14 cellular contexts compared by ENCODE assay signal in the genomic region with DNA sequence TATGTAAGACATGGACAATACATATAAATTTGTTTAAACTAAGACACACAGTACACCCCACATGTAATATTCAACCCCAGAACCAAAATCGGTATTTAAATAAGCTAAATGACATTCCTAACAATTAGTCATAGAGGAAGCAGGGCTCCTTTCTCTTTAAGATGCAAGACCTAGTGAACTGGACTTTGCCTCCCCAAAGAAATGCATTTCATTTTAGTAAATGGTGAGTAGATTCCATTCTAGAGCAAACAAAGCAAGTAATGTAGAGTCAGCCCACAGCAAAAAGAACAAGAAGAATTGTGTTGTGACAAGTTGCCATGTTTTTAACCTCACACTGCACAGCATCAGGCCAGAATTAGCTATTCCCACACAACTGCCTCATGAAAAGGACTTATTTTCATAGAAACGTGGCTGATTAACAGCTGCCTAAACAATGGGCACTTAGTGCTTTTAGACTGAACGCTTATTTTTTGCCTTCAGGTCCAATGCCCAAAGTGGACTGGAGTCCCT. TPM values are rescaled to one million over a fixed set of nuclear protein-coding genes. Genes with fewer than 3 reads are reported as not detected.
A peak's percentile ranks its signal among the peaks of the same experiment; 100 is the strongest.
DNase-seq lines count a peak whose midpoint lies in the region; ATAC-seq, FAIRE-seq and TF ChIP-seq lines count a peak whose summit lies in the region.
"Had no signal": no experiment of that assay in that cellular context is flagged by ENCODE, and none has a peak within 500 bp of the region (broad histone marks: within the 10 kb centered on the region; RNA-seq: fewer than 3 reads in every experiment).

No MANE protein-coding gene starts in this region.

- TF ChIP-seq EP300 in A549 (IDR thresholded peaks at IDR 0.05), result no peak

- FAIRE-seq in A549 (lab: Jason Lieb, UNC), result no peak

- WGBS in A549 (ENCODE audit: missing lambda C conversion rate), result 23% methylated on average over 3 of the region's 3 CpGs

- CTCF ChIA-PET in A549 (lab: Yijun Ruan, JAX), result interaction anchor here (0.7 to 6.5 kb wide), 12 partner anchors 9 to 115 kb away, joined by 3 to 70 read pairs (median 3); partner anchors contain the start of genes DNAJC7 and NKIRAS2

- TF ChIP-seq POLR2A in A549 (IDR thresholded peaks at IDR 0.05; ENCODE audit: low read length), result no peak

- peaks cover 75% of the 10 kb centered on the region for H3K79me2 ChIP-seq in Karpas-422 (ENCODE audit: low read length)

- POLR2A ChIA-PET in A549 (lab: Yijun Ruan, JAX), result interaction anchor here (0.6 to 1.9 kb wide), 4 partner anchors 15 to 36 kb away, joined by 5 to 10 read pairs (median 6); partner anchors contain the start of genes CNP, DNAJC7 and NKIRAS2

- H3K4me2 ChIP-seq in A549 (peak overlapping the region; percentile 86), Karpas-422 (ENCODE audit: low read depth, low read length, poor library complexity, severe bottlenecking) (no peak overlapping the region)

- H3K9me2 ChIP-seq in Karpas-422 (replicated peaks; ENCODE audit: insufficient read depth, low read length), result no peaks in the 10 kb centered on the region

- H3K27me3 ChIP-seq in Karpas-422 (ENCODE audit: low read length), result no peaks in the 10 kb centered on the region
- H3K27me3 ChIP-seq: heart left ventricle had no signal

- intact Hi-C loops in mucosa of descending colon (cut with DNase I, micrococcal nuclease), result no loop called here

- H3K4me3 ChIP-seq in A549, result peak overlapping the region; percentile 20; the same call in 2 of the 3 replicates
- no peak overlapping the region for H3K4me3 ChIP-seq in Karpas-422 (ENCODE audit: low read length)
- H3K4me3 ChIP-seq in choroid plexus epithelial cell (ENCODE audit: low read depth, low read length), result no peak overlapping the region
- no peak overlapping the region for H3K4me3 ChIP-seq in mucosa of descending colon
- H3K4me3 ChIP-seq: heart left ventricle had no signal

- H4K20me1 ChIP-seq in Karpas-422 (ENCODE audit: insufficient read depth, low read depth, low read length), result 0 out of 2 replicates have a peak, but pooled peaks cover 2% of the 10 kb centered on the region

- H3K36me3 ChIP-seq in Karpas-422 (ENCODE audit: insufficient read depth, low read length), result peaks cover 35% of the 10 kb centered on the region
- H3K36me3 ChIP-seq in mucosa of descending colon (ENCODE audit: low read depth), result peaks cover 5% of the 10 kb centered on the region

- H3K9me3 ChIP-seq in A549 (no peaks in the 10 kb centered on the region), Karpas-422 (ENCODE audit: low read length) (no peaks in the 10 kb centered on the region), mucosa of descending colon (no peaks in the 10 kb centered on the region)
- H3K9me3 ChIP-seq: heart left ventricle had no signal

- ATAC-seq in A549, result peak; percentile 70 to 86; a peak in 5 of 6 replicates
- peak; percentile 81 for ATAC-seq in mucosa of descending colon
- no peak for ATAC-seq in GM21717 (IDR thresholded peaks at IDR 0.05; ENCODE audit: unreplicated experiment)
- ATAC-seq: activated CD4-positive, CD25-positive, alpha-beta regulatory T cell treated with anti-CD3 and anti-CD28 coated beads, Interleukin-2, amount 50 U/mL, for 24 hours; heart left ventricle had no signal

- H3K9ac ChIP-seq in Karpas-422 (ENCODE audit: low read length), result no peak overlapping the region

- TF ChIP-seq RAD21 in A549 (conservative IDR thresholded peaks at IDR 0.05 in 1 of 2, IDR thresholded peaks at IDR 0.05 in 1 of 2), result no peak

- no peak overlapping the region for H2AFZ ChIP-seq in Karpas-422 (ENCODE audit: low read length)

- peak overlapping the region; percentile 61 to 84 for H3K27ac ChIP-seq in A549
- H3K27ac ChIP-seq in Karpas-422 (ENCODE audit: low read length), result peak overlapping the region; percentile 65

- peak in 1 of 2 experiments; percentile 64 for DNase-seq in A549 (ENCODE audit: low read depth in 1 of 2, low spot score in 1 of 2)
- no peak for DNase-seq in Karpas-422
- peak; percentile 67 for DNase-seq in choroid plexus epithelial cell (ENCODE audit: low read depth)
- DNase-seq in mucosa of descending colon, result no peak
- no peak for DNase-seq in NCI-H345 (lab: John Stamatoyannopoulos, UW)
- no peak for DNase-seq in RPMI8226
- DNase-seq in NCI-H345 treated with DMSO at 0.1 percent for 48 hours (lab: John Stamatoyannopoulos, UW; ENCODE audit: unreplicated experiment), result no peak
- DNase-seq: activated effector memory CD4-positive, alpha-beta T cell treated with anti-CD3 and anti-CD28 coated beads, Interleukin-2, amount 50 U/mL, for 16 hours; heart left ventricle; mesendoderm; NCI-H1417; NCI-H526 treated with DMSO at 0.1 percent for 48 hours had no signal

- H3K4me1 ChIP-seq in A549 (peaks cover 46% of the 10 kb centered on the region), Karpas-422 (ENCODE audit: low read length) (peaks cover 66% of the 10 kb centered on the region), mucosa of descending colon (ENCODE audit: low read depth) (peaks cover 35% of the 10 kb centered on the region)

- TF ChIP-seq CTCF in A549 (IDR thresholded peaks at IDR 0.05) (no peak), choroid plexus epithelial cell (conservative IDR thresholded peaks at IDR 0.05; ENCODE audit: low read depth, low read length) (no peak), mucosa of descending colon (IDR thresholded peaks at IDR 0.05) (no peak)

TF ChIP-seq in A549, 52 proteins besides CTCF, POLR2A, EP300 and RAD21:
- TF ChIP-seq, protein P1, sequence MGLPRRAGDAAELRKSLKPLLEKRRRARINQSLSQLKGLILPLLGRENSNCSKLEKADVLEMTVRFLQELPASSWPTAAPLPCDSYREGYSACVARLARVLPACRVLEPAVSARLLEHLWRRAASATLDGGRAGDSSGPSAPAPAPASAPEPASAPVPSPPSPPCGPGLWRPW (IDR thresholded peaks at IDR 0.05), result no peak
- no peak for TF ChIP-seq CBX8 (IDR thresholded peaks at IDR 0.05)
- no peak for TF ChIP-seq JUNB (IDR thresholded peaks at IDR 0.05)
- no peak for TF ChIP-seq NR3C1 (IDR thresholded peaks at IDR 0.05)
- no peak for TF ChIP-seq FOSB (CRISPR knock-in tag; IDR thresholded peaks at IDR 0.05)
- TF ChIP-seq, protein P2, sequence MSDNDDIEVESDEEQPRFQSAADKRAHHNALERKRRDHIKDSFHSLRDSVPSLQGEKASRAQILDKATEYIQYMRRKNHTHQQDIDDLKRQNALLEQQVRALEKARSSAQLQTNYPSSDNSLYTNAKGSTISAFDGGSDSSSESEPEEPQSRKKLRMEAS (IDR thresholded peaks at IDR 0.05), result 0 out of 2 replicates have a peak, but pooled peaks have one; percentile 19
- TF ChIP-seq FOSL2 (IDR thresholded peaks at IDR 0.05), result no peak
- TF ChIP-seq FOSL2 (CRISPR knock-in tag; IDR thresholded peaks at IDR 0.05), result peak; percentile 57
- TF ChIP-seq JUN (IDR thresholded peaks at IDR 0.05), result no peak

RNA-seq across cellular contexts. Expression of gene DNAJC7, which starts 14.4 kb away (rescaled TPM):
- polyA plus RNA-seq in A549 (2011; rRNA removed) (95.3 and 116 TPM in 2 replicates), A549 (2017; fragmentation: RNase III; extraction: RNeasy Plus Mini Kit Qiagen cat#74134 plus additional on column Dnase treatment) (140 to 161 TPM (median 148 TPM) in 3 replicates)
- polyA plus RNA-seq in A549 (2012; cell fraction: cytosol; rRNA removed), result 48.6 and 54.5 TPM in 2 replicates
- 18.1 and 33.8 TPM in 2 replicates for polyA plus RNA-seq in A549 (2012; cell fraction: nucleus; rRNA removed)
- 71.3 and 71.5 TPM in 2 replicates for polyA minus RNA-seq in A549 (2011; rRNA and poly(A)+ RNA removed)
- 56.1 and 64.1 TPM in 2 replicates for total RNA-seq in Karpas-422 (2014; rRNA removed; shearing (Covaris generic); ENCODE audit: low replicate concordance)
- 100 to 1,000 TPM in 1 of 3 donors, 10 to 100 TPM in 2; 80.6 to 108 (median 86.7) TPM for total RNA-seq in mucosa of descending colon

RNA-seq across cellular contexts. Expression of gene NKIRAS2, which starts 17.0 kb away (rescaled TPM):
- polyA plus RNA-seq in A549 (2011; rRNA removed) (52.2 and 54.3 TPM in 2 replicates), A549 (2017; fragmentation: RNase III; extraction: RNeasy Plus Mini Kit Qiagen cat#74134 plus additional on column Dnase treatment) (44.1 to 48.0 TPM (median 45.2 TPM) in 3 replicates)
- 65.0 and 77.2 TPM in 2 replicates for polyA plus RNA-seq in A549 (2012; cell fraction: cytosol; rRNA removed)
- polyA plus RNA-seq in A549 (2012; cell fraction: nucleus; rRNA removed), result 46.1 and 47.2 TPM in 2 replicates
- 37.4 and 42.0 TPM in 2 replicates for polyA minus RNA-seq in A549 (2011; rRNA and poly(A)+ RNA removed)
- total RNA-seq in Karpas-422 (2014; rRNA removed; shearing (Covaris generic); ENCODE audit: low replicate concordance), result 28.4 and 44.9 TPM in 2 replicates
- 10 to 100 TPM; 29.5 to 34.9 (median 31.1) TPM for total RNA-seq in mucosa of descending colon

RNA-seq across cellular contexts. Expression of gene CNP, which starts 36.3 kb away (rescaled TPM):
- polyA plus RNA-seq in A549 (2011; rRNA removed) (38.6 and 49.8 TPM in 2 replicates), A549 (2017; fragmentation: RNase III; extraction: RNeasy Plus Mini Kit Qiagen cat#74134 plus additional on column Dnase treatment) (113 to 118 TPM (median 116 TPM) in 3 replicates)
- 42.8 and 51.2 TPM in 2 replicates for polyA plus RNA-seq in A549 (2012; cell fraction: cytosol; rRNA removed)
- 57.8 and 66.7 TPM in 2 replicates for polyA plus RNA-seq in A549 (2012; cell fraction: nucleus; rRNA removed)
- 133 and 161 TPM in 2 replicates for polyA minus RNA-seq in A549 (2011; rRNA and poly(A)+ RNA removed)
- total RNA-seq in Karpas-422 (2014; rRNA removed; shearing (Covaris generic); ENCODE audit: low replicate concordance), result 41.3 and 79.1 TPM in 2 replicates
- 10 to 100 TPM; 44.1 to 88.0 (median 51.6) TPM for total RNA-seq in mucosa of descending colon

RNA-seq across cellular contexts. Expression of gene C17orf113, which starts 47.6 kb away (rescaled TPM):
- polyA plus RNA-seq in A549 (2011; rRNA removed) (1.0 and 1.4 TPM in 2 replicates), A549 (2017; fragmentation: RNase III; extraction: RNeasy Plus Mini Kit Qiagen cat#74134 plus additional on column Dnase treatment) (0.55 to 0.80 TPM (median 0.67 TPM) in 3 replicates)
- polyA plus RNA-seq in A549 (2012; cell fraction: cytosol; rRNA removed), result 0.56 and 0.87 TPM in 2 replicates
- 1.2 and 1.4 TPM in 2 replicates for polyA plus RNA-seq in A549 (2012; cell fraction: nucleus; rRNA removed)
- 1.5 and 1.8 TPM in 2 replicates for polyA minus RNA-seq in A549 (2011; rRNA and poly(A)+ RNA removed)
- total RNA-seq in Karpas-422 (2014; rRNA removed; shearing (Covaris generic); ENCODE audit: low replicate concordance), result not detected in 2 replicates
- total RNA-seq in mucosa of descending colon, result 1 to 10 TPM; 1.2 to 3.8 (median 2.0) TPM
